In the genomic region with DNA sequence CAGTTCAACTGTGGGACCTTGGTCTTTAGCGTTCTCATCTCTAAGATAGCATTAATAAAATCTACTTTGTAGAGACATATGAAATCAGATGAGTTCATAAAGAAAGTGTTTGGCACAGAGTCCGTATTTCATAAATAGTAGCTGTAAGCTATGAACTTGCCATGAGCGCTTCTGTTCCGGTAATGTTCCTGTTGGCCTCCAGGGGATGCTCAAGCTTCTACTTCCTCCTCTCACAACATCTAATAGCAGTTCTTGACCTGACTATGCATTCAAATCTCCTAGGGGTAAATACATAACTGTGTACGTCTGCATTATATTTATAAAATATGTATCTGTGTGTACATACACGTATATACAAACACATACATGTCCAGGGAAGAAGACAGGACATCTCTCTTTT, we compare ENCODE assay signal across 11 cellular contexts.
DNase-seq lines count a peak whose midpoint lies in the region; ATAC-seq and TF ChIP-seq lines count a peak whose summit lies in the region.
"Had no signal": no experiment of that assay in that cellular context is flagged by ENCODE, and none has a peak within 500 bp of the region (broad histone marks: within the 10 kb centered on the region; RNA-seq: fewer than 3 reads in every experiment).

No MANE protein-coding gene starts in this region.

- no peaks in the 10 kb centered on the region for H3K36me3 ChIP-seq in left lung
- H3K36me3 ChIP-seq: ascending aorta, tibial nerve had no signal

- no peak for TF ChIP-seq EP300 in Ishikawa (IDR thresholded peaks at IDR 0.05; ENCODE audit: borderline replicate concordance)

- ATAC-seq in left lung = peak; percentile 35
- ATAC-seq in HG03139 (IDR thresholded peaks at IDR 0.05; ENCODE audit: unreplicated experiment) = no peak
- ATAC-seq in HG03097 (IDR thresholded peaks at IDR 0.05; ENCODE audit: low FRiP score, unreplicated experiment) = no peak
- ATAC-seq in GM21723 (IDR thresholded peaks at IDR 0.05; ENCODE audit: unreplicated experiment) = no peak

- peak; percentile 50 for DNase-seq in D341Med (ENCODE audit: low spot score)
- DNase-seq in left lung = no peak
- no peak for DNase-seq in epidermal melanocyte (ENCODE audit: insufficient read length, low spot score)
- DNase-seq: NCI-H187 had no signal

- H3K27ac ChIP-seq in VCaP (no peak overlapping the region), left lung (no peak overlapping the region)
- H3K27ac ChIP-seq: ascending aorta, tibial nerve had no signal

- H3K4me1 ChIP-seq in left lung = no peaks in the 10 kb centered on the region
- H3K4me1 ChIP-seq: ascending aorta, tibial nerve had no signal

- no peaks in the 10 kb centered on the region for H3K27me3 ChIP-seq in left lung
- H3K27me3 ChIP-seq: ascending aorta, tibial nerve had no signal

- H3K9me3 ChIP-seq in left lung = no peaks in the 10 kb centered on the region
- H3K9me3 ChIP-seq: ascending aorta, tibial nerve had no signal

- TF ChIP-seq CTCF in VCaP (conservative IDR thresholded peaks at IDR 0.05) = peak; percentile 29; the same call in 1 of the 2 replicates
- peak in 1 of 2 donors; percentile 16 for TF ChIP-seq CTCF in left lung (IDR thresholded peaks at IDR 0.05)

- intact Hi-C loops in left lung (cut with DNase I) = no loop called here

- peak; percentile 47 for TF ChIP-seq RAD21 in Ishikawa (IDR thresholded peaks at IDR 0.05; ENCODE audit: low read depth)

- no peak overlapping the region for H3K4me3 ChIP-seq in left lung
- H3K4me3 ChIP-seq: ascending aorta, tibial nerve had no signal

TF ChIP-seq in Ishikawa, 13 proteins besides CTCF, POLR2A, EP300 and RAD21:
- no peak for TF ChIP-seq CREB1 (IDR thresholded peaks at IDR 0.05; ENCODE audit: low read depth)
- no peak for TF ChIP-seq ZBTB7A (IDR thresholded peaks at IDR 0.05; ENCODE audit: low read depth)
